Comparison of ENCODE assay signal across 13 cellular contexts in the genomic region with DNA sequence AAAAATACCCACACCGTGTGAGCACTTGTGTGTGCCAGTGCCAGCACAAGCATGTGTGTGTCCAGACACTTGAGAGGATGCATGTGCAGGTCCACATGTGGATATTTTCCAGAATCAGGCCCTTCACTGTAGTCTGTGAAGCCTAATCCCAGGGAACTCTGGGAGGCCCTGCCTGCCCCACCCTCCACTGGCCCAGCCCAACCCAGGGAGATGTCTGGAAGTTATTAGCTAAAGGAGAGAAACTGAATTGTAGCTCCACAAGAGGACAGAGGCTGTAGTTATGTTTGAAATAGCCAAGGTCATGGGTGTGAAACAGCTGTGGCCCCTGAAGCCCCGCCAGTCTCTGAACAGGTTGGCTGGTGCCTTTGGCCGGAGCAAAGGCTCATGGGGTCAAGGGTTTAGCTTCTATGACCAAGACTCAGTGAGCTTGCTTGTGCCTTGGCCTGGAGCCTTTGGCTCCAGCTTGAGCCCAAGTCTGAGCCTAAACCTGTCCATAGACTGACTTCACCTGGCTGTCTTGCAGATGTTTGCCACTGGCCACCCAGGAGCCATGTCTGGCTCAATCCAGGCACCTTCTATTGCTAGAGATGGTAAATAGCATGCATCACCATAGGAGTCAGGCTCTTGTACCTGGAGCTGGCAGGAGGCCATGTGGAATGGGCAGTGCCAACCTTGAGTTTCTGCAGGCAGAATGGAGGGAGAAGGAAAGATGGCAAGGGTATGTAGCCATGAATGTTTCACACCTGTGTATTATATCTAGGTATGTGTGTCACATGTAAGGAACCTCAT.
A peak's percentile ranks its signal among the peaks of the same experiment; 100 is the strongest.
DNase-seq lines count a peak whose midpoint lies in the region; ATAC-seq, FAIRE-seq and TF ChIP-seq lines count a peak whose summit lies in the region.
"Had no signal": no experiment of that assay in that cellular context is flagged by ENCODE, and none has a peak within 500 bp of the region (broad histone marks: within the 10 kb centered on the region; RNA-seq: fewer than 3 reads in every experiment).

No MANE protein-coding gene starts in this region.

- CTCF ChIA-PET in SK-N-SH (lab: Yijun Ruan, JAX) = interaction anchor here (1.0 to 4.6 kb wide), 7 partner anchors 9 to 387 kb away, joined by 3 to 54 read pairs (median 14); no protein-coding TSS in a partner anchor

- H3K4me2 ChIP-seq in SK-N-SH = no peak overlapping the region

- H4K20me1 ChIP-seq in SK-N-SH (ENCODE audit: insufficient read depth) = no peaks in the 10 kb centered on the region

- peak; percentile 35; the same call in 1 of the 3 replicates for ATAC-seq in SK-N-SH treated with all-trans-retinoic acid at 6 μM for 48 hours
- peak; percentile 68 for ATAC-seq in mucosa of descending colon
- ATAC-seq in HG03439 (IDR thresholded peaks at IDR 0.05; ENCODE audit: unreplicated experiment) = no peak
- no peak for ATAC-seq in HG03432 (IDR thresholded peaks at IDR 0.05; ENCODE audit: unreplicated experiment)

- no peaks in the 10 kb centered on the region for H3K36me3 ChIP-seq in SK-N-SH (replicated peaks in 1 of 2; ENCODE audit: control insufficient read depth in 1 of 2, insufficient read depth in 2 of 2, low read length in 1 of 2)
- H3K36me3 ChIP-seq in mucosa of descending colon (ENCODE audit: low read depth) = no peaks in the 10 kb centered on the region
- H3K36me3 ChIP-seq: SJCRH30 had no signal

- no peak for TF ChIP-seq EP300 in SK-N-SH (IDR thresholded peaks at IDR 0.05; ENCODE audit: borderline replicate concordance in 1 of 2, low read depth in 1 of 2, low read length in 1 of 2)

- H3K4me3 ChIP-seq in SK-N-SH (ENCODE audit: low read depth in 2 of 2, low read length in 1 of 2) (no peak overlapping the region), mucosa of descending colon (no peak overlapping the region)
- H3K4me3 ChIP-seq: SJCRH30 had no signal

- no peaks in the 10 kb centered on the region for H3K79me2 ChIP-seq in SK-N-SH (ENCODE audit: insufficient read depth)

- intact Hi-C loops in mucosa of descending colon (cut with DNase I, micrococcal nuclease) = no loop called here

- no peaks in the 10 kb centered on the region for H3K9me2 ChIP-seq in SK-N-SH

- H2AFZ ChIP-seq in SK-N-SH (ENCODE audit: low read depth) = no peak overlapping the region

- no peak for DNase-seq in SK-N-SH
- peak in 2 of 3 donors; percentile 35 to 43 for DNase-seq in mucosa of descending colon
- DNase-seq in urothelium cell line (ENCODE audit: low spot score) = no peak
- DNase-seq in DMS114 treated with DMSO at 0.1 percent for 48 hours (lab: John Stamatoyannopoulos, UW; ENCODE audit: unreplicated experiment) = no peak
- DNase-seq: CD4-positive, CD25-positive, alpha-beta regulatory T cell; Karpas-422; OCI-M1 had no signal

- POLR2A ChIA-PET in SK-N-SH (lab: Yijun Ruan, JAX) = interaction anchor here (1.2 to 1.6 kb wide), 3 partner anchors 11 to 48 kb away, joined by 3 to 10 read pairs (median 3); no protein-coding TSS in a partner anchor

- H3K27ac ChIP-seq in SK-N-SH (ENCODE audit: low read depth in 2 of 2, low read length in 1 of 2) = no peak overlapping the region
- peak overlapping the region; percentile 23; the same call in 1 of the 2 replicates for H3K27ac ChIP-seq in VCaP
- H3K27ac ChIP-seq: RWPE1, SJCRH30 had no signal

- FAIRE-seq in urothelium cell line (lab: Jason Lieb, UNC) = peak; percentile 46

- TF ChIP-seq CTCF in SK-N-SH (IDR thresholded peaks at IDR 0.05) (no peak), VCaP (conservative IDR thresholded peaks at IDR 0.05) (no peak), mucosa of descending colon (IDR thresholded peaks at IDR 0.05) (no peak)

- peaks cover 0 to 24% of the 10 kb centered on the region in 2 experiments; a peak in 2 of 4 replicates for H3K4me1 ChIP-seq in SK-N-SH (ENCODE audit: control insufficient read depth in 1 of 2, insufficient read depth in 2 of 2, low read depth in 1 of 2, low read length in 1 of 2)
- H3K4me1 ChIP-seq in mucosa of descending colon (ENCODE audit: low read depth) = peaks cover 4% of the 10 kb centered on the region

- H3F3A ChIP-seq in SK-N-SH (replicated peaks; ENCODE audit: insufficient read depth) = no peaks in the 10 kb centered on the region

- H3K9ac ChIP-seq in SK-N-SH = no peak overlapping the region

- no peaks in the 10 kb centered on the region for H3K9me3 ChIP-seq in SK-N-SH
- no peaks in the 10 kb centered on the region for H3K9me3 ChIP-seq in mucosa of descending colon
- H3K9me3 ChIP-seq: SJCRH30 had no signal

- TF ChIP-seq RAD21 in SK-N-SH (IDR thresholded peaks at IDR 0.05; ENCODE audit: low read length) = no peak

- peaks cover 25% of the 10 kb centered on the region; the same call in 1 of the 2 replicates for H3K27me3 ChIP-seq in SK-N-SH (ENCODE audit: insufficient read depth)
- H3K27me3 ChIP-seq: SJCRH30 had no signal

- WGBS in SK-N-SH (ENCODE audit: low lambda C conversion rate) = 70% methylated on average over 3 of the region's 3 CpGs

TF ChIP-seq in SK-N-SH treated with all-trans-retinoic acid at 6 μM for 48 hours, 23 proteins besides CTCF, POLR2A, EP300 and RAD21 (continues in another document):
- TF ChIP-seq, protein P1, sequence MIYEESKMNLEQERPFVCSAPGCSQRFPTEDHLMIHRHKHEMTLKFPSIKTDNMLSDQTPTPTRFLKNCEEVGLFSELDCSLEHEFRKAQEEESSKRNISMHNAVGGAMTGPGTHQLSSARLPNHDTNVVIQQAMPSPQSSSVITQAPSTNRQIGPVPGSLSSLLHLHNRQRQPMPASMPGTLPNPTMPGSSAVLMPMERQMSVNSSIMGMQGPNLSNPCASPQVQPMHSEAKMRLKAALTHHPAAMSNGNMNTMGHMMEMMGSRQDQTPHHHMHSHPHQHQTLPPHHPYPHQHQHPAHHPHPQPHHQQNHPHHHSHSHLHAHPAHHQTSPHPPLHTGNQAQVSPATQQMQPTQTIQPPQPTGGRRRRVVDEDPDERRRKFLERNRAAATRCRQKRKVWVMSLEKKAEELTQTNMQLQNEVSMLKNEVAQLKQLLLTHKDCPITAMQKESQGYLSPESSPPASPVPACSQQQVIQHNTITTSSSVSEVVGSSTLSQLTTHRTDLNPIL (CRISPR knock-in tag; IDR thresholded peaks at IDR 0.05; ENCODE audit: low read depth) = no peak
- no peak for TF ChIP-seq ZNF8 (CRISPR knock-in tag; IDR thresholded peaks at IDR 0.05)
- TF ChIP-seq ZNF565 (CRISPR knock-in tag; conservative IDR thresholded peaks at IDR 0.05; ENCODE audit: low read depth) = no peak
- no peak for TF ChIP-seq ZFP30 (CRISPR knock-in tag; IDR thresholded peaks at IDR 0.05)
- TF ChIP-seq, protein P2, sequence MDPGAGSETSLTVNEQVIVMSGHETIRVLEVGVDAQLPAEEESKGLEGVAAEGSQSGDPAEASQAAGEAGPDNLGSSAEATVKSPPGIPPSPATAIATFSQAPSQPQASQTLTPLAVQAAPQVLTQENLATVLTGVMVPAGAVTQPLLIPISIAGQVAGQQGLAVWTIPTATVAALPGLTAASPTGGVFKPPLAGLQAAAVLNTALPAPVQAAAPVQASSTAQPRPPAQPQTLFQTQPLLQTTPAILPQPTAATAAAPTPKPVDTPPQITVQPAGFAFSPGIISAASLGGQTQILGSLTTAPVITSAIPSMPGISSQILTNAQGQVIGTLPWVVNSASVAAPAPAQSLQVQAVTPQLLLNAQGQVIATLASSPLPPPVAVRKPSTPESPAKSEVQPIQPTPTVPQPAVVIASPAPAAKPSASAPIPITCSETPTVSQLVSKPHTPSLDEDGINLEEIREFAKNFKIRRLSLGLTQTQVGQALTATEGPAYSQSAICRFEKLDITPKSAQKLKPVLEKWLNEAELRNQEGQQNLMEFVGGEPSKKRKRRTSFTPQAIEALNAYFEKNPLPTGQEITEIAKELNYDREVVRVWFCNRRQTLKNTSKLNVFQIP (CRISPR knock-in tag; IDR thresholded peaks at IDR 0.05; ENCODE audit: borderline replicate concordance, low read depth) = no peak
- no peak for TF ChIP-seq OSR1 (CRISPR knock-in tag; IDR thresholded peaks at IDR 0.05)
- TF ChIP-seq ZFP3 (CRISPR knock-in tag; IDR thresholded peaks at IDR 0.05) = no peak
- TF ChIP-seq ZNF70 (CRISPR knock-in tag; IDR thresholded peaks at IDR 0.05) = no peak

TF ChIP-seq in SK-N-SH, 30 proteins besides CTCF, POLR2A, EP300 and RAD21:
- TF ChIP-seq, protein P3, sequence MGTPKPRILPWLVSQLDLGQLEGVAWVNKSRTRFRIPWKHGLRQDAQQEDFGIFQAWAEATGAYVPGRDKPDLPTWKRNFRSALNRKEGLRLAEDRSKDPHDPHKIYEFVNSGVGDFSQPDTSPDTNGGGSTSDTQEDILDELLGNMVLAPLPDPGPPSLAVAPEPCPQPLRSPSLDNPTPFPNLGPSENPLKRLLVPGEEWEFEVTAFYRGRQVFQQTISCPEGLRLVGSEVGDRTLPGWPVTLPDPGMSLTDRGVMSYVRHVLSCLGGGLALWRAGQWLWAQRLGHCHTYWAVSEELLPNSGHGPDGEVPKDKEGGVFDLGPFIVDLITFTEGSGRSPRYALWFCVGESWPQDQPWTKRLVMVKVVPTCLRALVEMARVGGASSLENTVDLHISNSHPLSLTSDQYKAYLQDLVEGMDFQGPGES (IDR thresholded peaks at IDR 0.05; ENCODE audit: low read depth, low read length) = no peak
- TF ChIP-seq MXI1 (IDR thresholded peaks at IDR 0.05; ENCODE audit: low read depth, low read length) = no peak
- TF ChIP-seq, protein P4, sequence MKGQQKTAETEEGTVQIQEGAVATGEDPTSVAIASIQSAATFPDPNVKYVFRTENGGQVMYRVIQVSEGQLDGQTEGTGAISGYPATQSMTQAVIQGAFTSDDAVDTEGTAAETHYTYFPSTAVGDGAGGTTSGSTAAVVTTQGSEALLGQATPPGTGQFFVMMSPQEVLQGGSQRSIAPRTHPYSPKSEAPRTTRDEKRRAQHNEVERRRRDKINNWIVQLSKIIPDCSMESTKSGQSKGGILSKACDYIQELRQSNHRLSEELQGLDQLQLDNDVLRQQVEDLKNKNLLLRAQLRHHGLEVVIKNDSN (IDR thresholded peaks at IDR 0.05; ENCODE audit: borderline replicate concordance, low read depth) = no peak
- TF ChIP-seq FOSL2 (IDR thresholded peaks at IDR 0.05; ENCODE audit: borderline replicate concordance, low read depth) = no peak
- no peak for TF ChIP-seq TEAD4 (IDR thresholded peaks at IDR 0.05; ENCODE audit: borderline replicate concordance, insufficient read depth)
- no peak for TF ChIP-seq GABPA (IDR thresholded peaks at IDR 0.05; ENCODE audit: low read depth)
- no peak for TF ChIP-seq FOXJ3 (CRISPR knock-in tag; IDR thresholded peaks at IDR 0.05)

Comparison
In these comparisons a context has a peak if more than half of its experiments do, and no peak if none do; other contexts are left out.
1. ATAC-seq: peak in SK-N-SH treated with all-trans-retinoic acid at 6 μM for 48 hours (single experiment) and mucosa of descending colon (single experiment); none in HG03439 (single experiment) and HG03432 (single experiment).
2. DNase-seq: peak in mucosa of descending colon (2 of 3); none in SK-N-SH (single experiment), urothelium cell line (single experiment) and DMS114 treated with DMSO at 0.1 percent for 48 hours (single experiment).